Comparison of ENCODE assay signal across 9 cellular contexts in genomic region chr11:118623291-118623655, GRCh38. TPM values are rescaled to one million over a fixed set of nuclear protein-coding genes. Genes with fewer than 3 reads are reported as not detected.
DNase-seq lines count a peak whose midpoint lies in the region; FAIRE-seq and TF ChIP-seq lines count a peak whose summit lies in the region.
"Had no signal": no experiment of that assay in that cellular context is flagged by ENCODE, and none has a peak within 500 bp of the region (broad histone marks: within the 10 kb centered on the region; RNA-seq: fewer than 3 reads in every experiment).

No MANE protein-coding gene starts in this region.

- peaks cover 29% of the 10 kb centered on the region for H3K36me3 Mint-ChIP-seq in MCF 10A (ENCODE audit: insufficient read depth, unreplicated experiment)
- peaks cover 19% of the 10 kb centered on the region for H3K36me3 Mint-ChIP-seq in nephron (ENCODE audit: low read depth)

- peaks cover 66% of the 10 kb centered on the region for H3K4me1 Mint-ChIP-seq in MCF 10A (ENCODE audit: insufficient read depth, unreplicated experiment)
- peaks cover 49% of the 10 kb centered on the region for H3K4me1 Mint-ChIP-seq in nephron

- POLR2A ChIA-PET in MCF 10A (lab: Yijun Ruan, JAX), result interaction anchor here (0.6 to 10.3 kb wide), 26 partner anchors 8 to 584 kb away, joined by 3 to 132 read pairs (median 4); partner anchors contain the start of genes ARCN1, KMT2A, MPZL2 and PHLDB1

- no peak for TF ChIP-seq CTCF in MCF 10A (IDR thresholded peaks at IDR 0.05; ENCODE audit: unreplicated experiment)
- no peak for TF ChIP-seq CTCF in nephron (IDR thresholded peaks at IDR 0.05; ENCODE audit: unreplicated experiment in 3 of 3)
- no peak for TF ChIP-seq CTCF in GM13977 (IDR thresholded peaks at IDR 0.05; ENCODE audit: extremely low read depth, insufficient read depth, missing control alignments)

- DNase-seq in COR-L47 (lab: John Stamatoyannopoulos, UW), result peak; percentile 88
- peak; percentile 76 for DNase-seq in NCI-H2081 treated with DMSO at 0.1 percent for 48 hours (lab: John Stamatoyannopoulos, UW)
- peak; percentile 95 for DNase-seq in MCF 10A (ENCODE audit: unreplicated experiment)
- DNase-seq in SKM-1 (lab: John Stamatoyannopoulos, UW; ENCODE audit: unreplicated experiment), result no peak
- DNase-seq in H54 (ENCODE audit: insufficient read length, low spot score), result no peak
- no peak for DNase-seq in GM13977 (ENCODE audit: low spot score)
- DNase-seq in small intestine, result no peak

- no peaks in the 10 kb centered on the region for H3K27me3 ChIP-seq in small intestine (ENCODE audit: control insufficient read depth in 2 of 2, insufficient read depth in 2 of 2, low read length in 2 of 2)

- no TSS peak for BruUV-seq in MCF 10A (replicated peaks; lab: Mats Ljungman, UMichigan)

- FAIRE-seq in H54 (lab: Jason Lieb, UNC) (no peak), small intestine (lab: Jason Lieb, UNC) (no peak)

- WGBS in small intestine, 3 donors, result 20 to 43% (median 37%) methylated on average over 4 of the region's 4 CpGs

- no peaks in the 10 kb centered on the region for H3K36me3 ChIP-seq in small intestine (ENCODE audit: control insufficient read depth in 2 of 2, insufficient read depth in 2 of 2, low read length in 2 of 2)

- CTCF ChIA-PET in MCF 10A (lab: Yijun Ruan, JAX), result interaction anchor here (0.7 to 3.6 kb wide), 10 partner anchors 10 to 632 kb away, joined by 3 to 17 read pairs (median 4); no protein-coding TSS in a partner anchor

- H3K9me3 Mint-ChIP-seq in MCF 10A (ENCODE audit: unreplicated experiment), result no peaks in the 10 kb centered on the region
- no peaks in the 10 kb centered on the region for H3K9me3 Mint-ChIP-seq in nephron

- in situ Hi-C loops in GM13977 (cut with MboI; ENCODE audit: low pct_unique_long_range_greater_than_20kb, low sequenced_read_pairs, unreplicated experiment), result no loop called here

- peak overlapping the region; percentile 88 for H3K27ac Mint-ChIP-seq in MCF 10A (ENCODE audit: low read depth, unreplicated experiment)
- peak overlapping the region; percentile 95 to 98 (median 95) for H3K27ac Mint-ChIP-seq in nephron

- no peaks in the 10 kb centered on the region for H3K9me3 ChIP-seq in small intestine (ENCODE audit: control insufficient read depth, low read depth)

- peak overlapping the region in 1 of 2 donors; percentile 19 for H3K27ac ChIP-seq in small intestine (ENCODE audit: low read depth in 1 of 2, low read length in 1 of 2)

- H3K27me3 Mint-ChIP-seq in MCF 10A (ENCODE audit: insufficient read depth, unreplicated experiment) (no peaks in the 10 kb centered on the region), nephron (ENCODE audit: low read depth) (no peaks in the 10 kb centered on the region)

- H3K4me3 ChIP-seq in small intestine (ENCODE audit: low read depth in 1 of 2, low read length in 2 of 2), result no peak overlapping the region

- intact Hi-C loops in MCF 10A (cut with micrococcal nuclease), result loop anchor here (2.0 kb wide), 1 partner anchor 14 kb away; no protein-coding TSS in a partner anchor

- peak overlapping the region; percentile 71 for H3K4me3 Mint-ChIP-seq in MCF 10A (ENCODE audit: unreplicated experiment)
- peak overlapping the region; percentile 78 to 97 (median 81) for H3K4me3 Mint-ChIP-seq in nephron

- peaks cover 2 to 16% of the 10 kb centered on the region in 2 donors for H3K4me1 ChIP-seq in small intestine (ENCODE audit: control insufficient read depth in 2 of 2, insufficient read depth in 1 of 2, low read depth in 1 of 2, low read length in 1 of 2)

- no peak for TF ChIP-seq POLR2A in H54 (IDR thresholded peaks at IDR 0.05; ENCODE audit: low read depth, low read length)

RNA-seq across cellular contexts. Expression of gene PHLDB1, which starts 15.9 kb away (rescaled TPM):
- 31.1 and 36.2 TPM in 2 replicates for total RNA-seq in MCF 10A (2022)
- 10 to 100 TPM; 14.1 to 30.7 (median 15.1) TPM for polyA plus RNA-seq in small intestine

RNA-seq across cellular contexts. Expression of gene ARCN1, which starts 51.1 kb away (rescaled TPM):
- 157 and 164 TPM in 2 replicates for total RNA-seq in MCF 10A (2022)
- 100 to 1,000 TPM in 2 of 3 donors, 10 to 100 TPM in 1; 79.7 to 125 (median 103) TPM for polyA plus RNA-seq in small intestine

RNA-seq across cellular contexts. Expression of gene TREH, which starts 56.2 kb away (rescaled TPM):
- total RNA-seq in MCF 10A (2022), result not detected in 2 replicates
- polyA plus RNA-seq in small intestine, result 10 to 100 TPM; 14.6 to 88.6 (median 64.0) TPM
- total RNA-seq: activated CD8-positive, alpha-beta memory T cell treated with anti-CD3 and anti-CD28 coated beads for 36 hours had no signal

RNA-seq across cellular contexts. Expression of gene IFT46, which starts 57.5 kb away (rescaled TPM):
- total RNA-seq in MCF 10A (2022), result 21.3 and 24.3 TPM in 2 replicates
- polyA plus RNA-seq in small intestine, result 1 to 10 TPM; 5.8 to 9.5 (median 7.3) TPM

Comparison
In these comparisons a context has a peak if more than half of its experiments do, and no peak if none do; other contexts are left out.
1. DNase-seq: peak in COR-L47 (single experiment), NCI-H2081 treated with DMSO at 0.1 percent for 48 hours (single experiment) and MCF 10A (single experiment); none in SKM-1 (single experiment), H54 (single experiment), GM13977 (single experiment) and small intestine (single experiment).